Comparison of ENCODE assay signal across 9 cellular contexts in the genomic region with DNA sequence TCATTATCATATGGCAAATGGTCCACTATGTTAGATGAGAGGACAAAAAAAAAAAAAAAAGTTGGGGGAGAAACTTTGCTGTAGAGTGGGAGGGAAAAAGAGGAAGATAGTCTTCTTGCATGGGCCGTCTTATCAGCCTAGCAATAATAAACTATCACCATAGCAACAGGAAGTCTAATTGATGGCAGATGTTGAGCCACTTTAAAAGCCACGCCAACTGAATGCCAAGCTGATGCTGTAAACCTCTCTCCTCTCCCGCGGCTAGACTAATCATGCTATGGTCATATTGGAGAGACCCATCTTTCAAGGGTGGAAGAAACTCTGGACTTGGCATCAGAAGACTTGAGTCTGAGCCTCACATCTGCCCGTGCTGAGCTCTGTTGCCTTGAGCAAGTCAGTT.
DNase-seq lines count a peak whose midpoint lies in the region; ATAC-seq and TF ChIP-seq lines count a peak whose summit lies in the region.
"Had no signal": no experiment of that assay in that cellular context is flagged by ENCODE, and none has a peak within 500 bp of the region (broad histone marks: within the 10 kb centered on the region; RNA-seq: fewer than 3 reads in every experiment).

No MANE protein-coding gene starts in this region.

- H2BK120ac ChIP-seq in H9 (ENCODE audit: low read depth, low read length, poor library complexity, severe bottlenecking), result no peak overlapping the region

- no peak overlapping the region for H3K18ac ChIP-seq in H9 (ENCODE audit: insufficient read length, low read depth, low read length)

- H3F3A ChIP-seq in SK-N-SH (replicated peaks; ENCODE audit: insufficient read depth), result no peaks in the 10 kb centered on the region

- POLR2A ChIA-PET in SK-N-SH (lab: Yijun Ruan, JAX), result interaction anchor here (0.8 kb wide), 1 partner anchor 246 kb away, joined by 3 read pairs; no protein-coding TSS in a partner anchor

- peak overlapping the region; percentile 76 to 77 for H3K27ac ChIP-seq in SK-N-SH (ENCODE audit: low read depth in 2 of 2, low read length in 1 of 2)
- peak overlapping the region; percentile 61 for H3K27ac ChIP-seq in hepatocyte
- H3K27ac ChIP-seq in H9 (ENCODE audit: insufficient read length, low read depth, low read length), result no peak overlapping the region

- H3K27me3 ChIP-seq in SK-N-SH (ENCODE audit: insufficient read depth) (no peaks in the 10 kb centered on the region), hepatocyte (no peaks in the 10 kb centered on the region), H9 (ENCODE audit: insufficient read depth, low read length) (no peaks in the 10 kb centered on the region)

- H3K36me3 ChIP-seq in SK-N-SH (replicated peaks in 1 of 2; ENCODE audit: control insufficient read depth in 1 of 2, insufficient read depth in 2 of 2, low read length in 1 of 2) (no peaks in the 10 kb centered on the region), hepatocyte (replicated peaks; ENCODE audit: insufficient read depth, low read depth) (no peaks in the 10 kb centered on the region)

- H3K9me3 ChIP-seq in SK-N-SH, result no peaks in the 10 kb centered on the region
- H3K9me3 ChIP-seq in hepatocyte (ENCODE audit: low read depth), result no peaks in the 10 kb centered on the region
- no peaks in the 10 kb centered on the region for H3K9me3 ChIP-seq in H9 (ENCODE audit: control insufficient read depth, low read depth, low read length)

- TF ChIP-seq EP300 in SK-N-SH (IDR thresholded peaks at IDR 0.05; ENCODE audit: borderline replicate concordance in 1 of 2, low read depth in 1 of 2, low read length in 1 of 2), result peak; percentile 46 to 80; a peak in 2 of 4 replicates

- H4K20me1 ChIP-seq in SK-N-SH (ENCODE audit: insufficient read depth), result no peaks in the 10 kb centered on the region
- H4K20me1 ChIP-seq in hepatocyte (ENCODE audit: insufficient read depth, poor library complexity, severe bottlenecking), result no peaks in the 10 kb centered on the region
- no peaks in the 10 kb centered on the region for H4K20me1 ChIP-seq in H9 (ENCODE audit: control insufficient read depth, insufficient read depth, insufficient read length)

- H3K4me2 ChIP-seq in SK-N-SH, result no peak overlapping the region
- H3K4me2 ChIP-seq in hepatocyte, result no peak overlapping the region
- H3K4me2 ChIP-seq in H9 (ENCODE audit: insufficient read depth, insufficient read length, low read length), result no peak overlapping the region

- H3K79me2 ChIP-seq in SK-N-SH (ENCODE audit: insufficient read depth), result no peaks in the 10 kb centered on the region
- no peaks in the 10 kb centered on the region for H3K79me2 ChIP-seq in hepatocyte
- H3K79me2 ChIP-seq in H9 (ENCODE audit: insufficient read depth, low read length), result no peaks in the 10 kb centered on the region

- no peak overlapping the region for H2BK12ac ChIP-seq in H9 (ENCODE audit: insufficient read length, low read depth, low read length)

- H2BK5ac ChIP-seq in H9 (ENCODE audit: insufficient read length, low read length), result no peak overlapping the region

- H3K4me1 Mint-ChIP-seq in H9, result peaks cover 10 to 14% of the 10 kb centered on the region in 2 experiments
- peaks cover 13% of the 10 kb centered on the region for H3K4me1 Mint-ChIP-seq in activated CD4-positive, alpha-beta T cell treated with anti-CD3 and anti-CD28 coated beads, Interleukin-2, amount 10 ng/mL, durations not matched to agents 24 days and 14 days

- H4K5ac ChIP-seq in H9 (ENCODE audit: insufficient read length, low read depth, low read length), result no peak overlapping the region

- no peak for ATAC-seq in GM19324 (IDR thresholded peaks at IDR 0.05; ENCODE audit: low FRiP score, unreplicated experiment)

- no peaks in the 10 kb centered on the region for H3K23me2 ChIP-seq in H9 (ENCODE audit: insufficient read length, low read depth, low read length, poor library complexity, severe bottlenecking)

- no peak overlapping the region for H2BK15ac ChIP-seq in H9 (ENCODE audit: low read depth, low read length)

- H2AK5ac ChIP-seq in H9 (ENCODE audit: insufficient read length, low read length), result no peak overlapping the region

- no peak for TF ChIP-seq CTCF in AG09319 (IDR thresholded peaks at IDR 0.05; ENCODE audit: low read depth, low read length)
- TF ChIP-seq CTCF in SK-N-SH (IDR thresholded peaks at IDR 0.05), result no peak
- no peak for TF ChIP-seq CTCF in hepatocyte (IDR thresholded peaks at IDR 0.05; ENCODE audit: poor library complexity)
- TF ChIP-seq CTCF in H9 (conservative IDR thresholded peaks at IDR 0.05), result no peak

- no peak overlapping the region for H3K9ac ChIP-seq in SK-N-SH
- H3K9ac ChIP-seq in H9 (ENCODE audit: extremely low read depth, insufficient read length, low read length), result no peak overlapping the region

- no peak overlapping the region for H4K8ac ChIP-seq in H9 (replicated peaks; ENCODE audit: insufficient read length, low read depth, low read length)

- H2AFZ ChIP-seq in SK-N-SH (ENCODE audit: low read depth) (0 out of 2 replicates have a peak overlapping the region, but pooled peaks have one; percentile 29), hepatocyte (no peak overlapping the region), H9 (ENCODE audit: low read length) (no peak overlapping the region)

- no peak overlapping the region for H3K27ac Mint-ChIP-seq in H9
- no peak overlapping the region for H3K27ac Mint-ChIP-seq in activated CD4-positive, alpha-beta T cell treated with anti-CD3 and anti-CD28 coated beads, Interleukin-2, amount 10 ng/mL, durations not matched to agents 24 days and 14 days

- no peaks in the 10 kb centered on the region for H3K79me1 ChIP-seq in H9 (ENCODE audit: insufficient read depth, low read depth, low read length, poor library complexity, severe bottlenecking)

- 9% methylated on average over 5 of the region's 5 CpGs for WGBS in SK-N-SH (ENCODE audit: low lambda C conversion rate)
- 48% methylated on average over 5 of the region's 5 CpGs for WGBS in hepatocyte (ENCODE audit: low lambda C conversion rate, missing lambda C conversion rate)
- no CpG with 5 or more reads among the region's 5 CpGs for WGBS in H9 (ENCODE audit: extremely low coverage, insufficient read length, low lambda C conversion rate)

- no peak overlapping the region for H3T11ph ChIP-seq in H9 (ENCODE audit: low read length)

- H3K9me3 Mint-ChIP-seq in H9, result no peaks in the 10 kb centered on the region
- peaks cover 12% of the 10 kb centered on the region for H3K9me3 Mint-ChIP-seq in activated CD4-positive, alpha-beta T cell treated with anti-CD3 and anti-CD28 coated beads, Interleukin-2, amount 10 ng/mL, durations not matched to agents 24 days and 14 days
- H3K9me3 Mint-ChIP-seq: central memory CD8-positive, alpha-beta T cell had no signal

- H3K4me3 ChIP-seq in SK-N-SH (ENCODE audit: low read depth in 2 of 2, low read length in 1 of 2), result no peak overlapping the region
- H3K4me3 ChIP-seq in hepatocyte, result no peak overlapping the region

- no peak overlapping the region for H3K56ac ChIP-seq in H9 (ENCODE audit: insufficient read length, low read depth, low read length)

- peaks cover 0 to 2% (median 0%) of the 10 kb centered on the region in 3 experiments; a peak in 2 of 7 replicates for H3K36me3 Mint-ChIP-seq in H9 (ENCODE audit: insufficient read depth in 1 of 3, low read depth in 3 of 3)
- peaks cover 3% of the 10 kb centered on the region for H3K36me3 Mint-ChIP-seq in activated CD4-positive, alpha-beta T cell treated with anti-CD3 and anti-CD28 coated beads, Interleukin-2, amount 10 ng/mL, durations not matched to agents 24 days and 14 days (ENCODE audit: low read depth)

- no peak overlapping the region for H3K14ac ChIP-seq in H9 (ENCODE audit: insufficient read depth, low read length)

- H3K4me1 ChIP-seq in SK-N-SH (ENCODE audit: control insufficient read depth in 1 of 2, insufficient read depth in 2 of 2, low read depth in 1 of 2, low read length in 1 of 2) (peaks cover 10 to 17% of the 10 kb centered on the region in 2 experiments; a peak in 2 of 4 replicates), hepatocyte (ENCODE audit: insufficient read depth) (peaks cover 48% of the 10 kb centered on the region), H9 (ENCODE audit: insufficient read depth, low read length) (no peaks in the 10 kb centered on the region)

- H3K23ac ChIP-seq in H9 (ENCODE audit: insufficient read length, low read depth, low read length), result no peak overlapping the region

- H3K27me3 Mint-ChIP-seq in H9 (ENCODE audit: low read depth), result no peaks in the 10 kb centered on the region
- no peaks in the 10 kb centered on the region for H3K27me3 Mint-ChIP-seq in activated CD4-positive, alpha-beta T cell treated with anti-CD3 and anti-CD28 coated beads, Interleukin-2, amount 10 ng/mL, durations not matched to agents 24 days and 14 days
- H3K27me3 Mint-ChIP-seq: central memory CD8-positive, alpha-beta T cell had no signal

- no peak overlapping the region for H4K91ac ChIP-seq in H9 (ENCODE audit: insufficient read length, low read depth, low read length)

- TF ChIP-seq RAD21 in SK-N-SH (IDR thresholded peaks at IDR 0.05; ENCODE audit: low read length), result 0 out of 2 replicates have a peak, but pooled peaks have one; percentile 2

- peak; percentile 95 for DNase-seq in AG09319 (ENCODE audit: extremely low read depth, low read depth)
- DNase-seq in LHCN-M2 (ENCODE audit: low read depth), result peak; percentile 67
- DNase-seq in SK-N-SH, result peak; percentile 59
- peak; percentile 42 for DNase-seq in hepatocyte (ENCODE audit: low spot score)
- no peak for DNase-seq in 8988T
- no peak for DNase-seq in H9
- DNase-seq in activated CD4-positive, alpha-beta T cell treated with anti-CD3 and anti-CD28 coated beads, Interleukin-2, amount 10 ng/mL, durations not matched to agents 24 days and 14 days, result no peak

- CTCF ChIA-PET in SK-N-SH (lab: Yijun Ruan, JAX), result interaction anchor here (0.6 to 1.9 kb wide), 4 partner anchors 18 to 952 kb away, joined by 3 to 6 read pairs (median 3); no protein-coding TSS in a partner anchor

- intact Hi-C loops in activated CD4-positive, alpha-beta T cell treated with anti-CD3 and anti-CD28 coated beads, Interleukin-2, amount 10 ng/mL, durations not matched to agents 24 days and 14 days (cut with micrococcal nuclease), result loop anchor here (10.0 kb wide), 1 partner anchor 198 kb away; no protein-coding TSS in a partner anchor

- H3K9me2 ChIP-seq in SK-N-SH, result no peaks in the 10 kb centered on the region
- H3K9me2 ChIP-seq in hepatocyte (replicated peaks; ENCODE audit: insufficient read depth), result no peaks in the 10 kb centered on the region

- no peak overlapping the region for H3K4ac ChIP-seq in H9 (ENCODE audit: low read depth, low read length)

- H3K4me3 Mint-ChIP-seq in H9, result no peak overlapping the region
- H3K4me3 Mint-ChIP-seq in activated CD4-positive, alpha-beta T cell treated with anti-CD3 and anti-CD28 coated beads, Interleukin-2, amount 10 ng/mL, durations not matched to agents 24 days and 14 days, result no peak overlapping the region
- H3K4me3 Mint-ChIP-seq: central memory CD8-positive, alpha-beta T cell had no signal

- H2BK20ac ChIP-seq in H9 (ENCODE audit: low read depth, low read length, poor library complexity, severe bottlenecking), result no peak overlapping the region

Comparison
In these comparisons a context has a peak if more than half of its experiments do, and no peak if none do; other contexts are left out.
1. DNase-seq: peak in AG09319 (single experiment), LHCN-M2 (single experiment), SK-N-SH (single experiment) and hepatocyte (single experiment); none in 8988T (single experiment), H9 (single experiment) and activated CD4-positive, alpha-beta T cell treated with anti-CD3 and anti-CD28 coated beads, Interleukin-2, amount 10 ng/mL, durations not matched to agents 24 days and 14 days (single experiment).